ENCODE assay signal across 8 cellular contexts in the genomic region with DNA sequence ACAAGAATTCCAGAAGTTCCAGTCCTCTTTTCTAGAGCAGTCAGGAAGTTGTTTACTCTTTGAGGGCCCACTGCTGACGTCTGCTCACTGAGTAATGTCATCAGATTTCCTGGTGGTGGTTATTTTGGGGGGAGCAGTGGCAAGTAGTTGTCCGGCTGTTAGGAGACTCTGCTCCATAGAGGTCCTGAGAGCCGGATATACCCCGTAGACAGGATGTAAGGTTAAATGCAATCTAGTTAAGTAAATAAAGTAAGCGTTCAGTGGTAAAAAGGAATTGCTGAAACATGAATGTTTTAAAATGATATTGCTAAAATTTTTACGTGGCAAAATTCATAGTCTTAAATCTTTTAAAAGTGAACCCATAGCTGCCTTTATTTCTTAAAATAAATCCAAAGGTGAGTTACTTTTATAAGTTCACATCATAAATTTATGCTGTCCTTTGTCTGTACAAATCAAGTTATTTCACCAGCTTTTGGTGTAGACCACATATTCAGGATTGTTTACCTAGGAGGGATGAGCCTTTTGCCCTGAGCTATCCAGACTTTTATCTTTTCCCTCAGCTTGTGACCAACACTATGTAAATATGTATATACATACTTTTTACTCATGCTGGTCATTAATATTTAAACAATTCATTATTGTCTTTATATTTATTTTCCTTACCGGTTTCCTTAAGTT.
DNase-seq lines count a peak whose midpoint lies in the region; ATAC-seq lines count a peak whose summit lies in the region.

No MANE protein-coding gene starts in this region.

- DNase-seq in NCI-H748 treated with DMSO at 0.1 percent for 48 hours (lab: John Stamatoyannopoulos, UW) (peak; percentile 46), NOMO-1 (lab: John Stamatoyannopoulos, UW; ENCODE audit: unreplicated experiment in 2 of 2) (no peak), GOT3 (lab: John Stamatoyannopoulos, UW) (no peak)
- DNase-seq in natural killer cell treated with Interleukin-12 subunit alpha and Interleukin-12 subunit beta and Interleukin-15 and Interleukin-18, amount 100 ng/mL, for 72 hours (ENCODE audit: low spot score) = no peak
- no peak for DNase-seq in activated naive CD4-positive, alpha-beta T cell treated with anti-CD3 and anti-CD28 coated beads, Interleukin-2, amount 10 ng/mL, durations not matched to agents 7 days and 5 days
- DNase-seq in effector memory CD4-positive, alpha-beta T cell = no peak

- no peaks in the 10 kb centered on the region for H3K27me3 Mint-ChIP-seq in natural killer cell treated with Interleukin-12 subunit alpha and Interleukin-12 subunit beta and Interleukin-15 and Interleukin-18, amount 100 ng/mL, for 72 hours
- no peaks in the 10 kb centered on the region for H3K27me3 Mint-ChIP-seq in activated naive CD4-positive, alpha-beta T cell treated with anti-CD3 and anti-CD28 coated beads, Interleukin-2, amount 10 ng/mL, durations not matched to agents 7 days and 5 days

- H3K4me1 ChIP-seq in endocrine pancreas (ENCODE audit: control insufficient read depth, insufficient read depth, low read length) = peaks cover 14% of the 10 kb centered on the region
- no peaks in the 10 kb centered on the region for H3K4me1 ChIP-seq in effector memory CD4-positive, alpha-beta T cell (ENCODE audit: control insufficient read depth, insufficient read depth, low read length, poor library complexity, severe bottlenecking)

- no peaks in the 10 kb centered on the region for H3K36me3 Mint-ChIP-seq in natural killer cell treated with Interleukin-12 subunit alpha and Interleukin-12 subunit beta and Interleukin-15 and Interleukin-18, amount 100 ng/mL, for 72 hours
- no peaks in the 10 kb centered on the region for H3K36me3 Mint-ChIP-seq in activated naive CD4-positive, alpha-beta T cell treated with anti-CD3 and anti-CD28 coated beads, Interleukin-2, amount 10 ng/mL, durations not matched to agents 7 days and 5 days

- H3K27me3 ChIP-seq in endocrine pancreas (ENCODE audit: control insufficient read depth, insufficient read depth, low read length) = no peaks in the 10 kb centered on the region
- H3K27me3 ChIP-seq in effector memory CD4-positive, alpha-beta T cell (replicated peaks; ENCODE audit: control insufficient read depth, insufficient read depth, low read length, poor library complexity, severe bottlenecking) = no peaks in the 10 kb centered on the region

- H3K4me1 Mint-ChIP-seq in natural killer cell treated with Interleukin-12 subunit alpha and Interleukin-12 subunit beta and Interleukin-15 and Interleukin-18, amount 100 ng/mL, for 72 hours (ENCODE audit: low read depth in 2 of 2) = peaks cover 30 to 31% of the 10 kb centered on the region in 2 donors
- peaks cover 17% of the 10 kb centered on the region for H3K4me1 Mint-ChIP-seq in activated naive CD4-positive, alpha-beta T cell treated with anti-CD3 and anti-CD28 coated beads, Interleukin-2, amount 10 ng/mL, durations not matched to agents 7 days and 5 days

- H3K27ac Mint-ChIP-seq in natural killer cell treated with Interleukin-12 subunit alpha and Interleukin-12 subunit beta and Interleukin-15 and Interleukin-18, amount 100 ng/mL, for 72 hours = no peak overlapping the region
- H3K27ac Mint-ChIP-seq in activated naive CD4-positive, alpha-beta T cell treated with anti-CD3 and anti-CD28 coated beads, Interleukin-2, amount 10 ng/mL, durations not matched to agents 7 days and 5 days = no peak overlapping the region

- CTCF ChIA-PET in activated naive CD4-positive, alpha-beta T cell treated with anti-CD3 and anti-CD28 coated beads, Interleukin-2, amount 10 ng/mL, durations not matched to agents 7 days and 5 days (lab: Charles Lee) = interaction anchor here (1.1 to 3.4 kb wide), 4 partner anchors 9 to 122 kb away, joined by 3 to 9 read pairs (median 4); no protein-coding TSS in a partner anchor

- H3K9me3 ChIP-seq in endocrine pancreas (ENCODE audit: control insufficient read depth, low read length) = no peaks in the 10 kb centered on the region
- H3K9me3 ChIP-seq in effector memory CD4-positive, alpha-beta T cell (ENCODE audit: control insufficient read depth, low read length) = no peaks in the 10 kb centered on the region

- H3K9ac ChIP-seq in endocrine pancreas (ENCODE audit: control insufficient read depth, insufficient read depth, low read length) = peak overlapping the region; percentile 34

- H3K36me3 ChIP-seq in endocrine pancreas (ENCODE audit: control insufficient read depth, insufficient read depth, low read length) = no peaks in the 10 kb centered on the region
- no peaks in the 10 kb centered on the region for H3K36me3 ChIP-seq in effector memory CD4-positive, alpha-beta T cell (ENCODE audit: control insufficient read depth, insufficient read depth, low read length)

- H3K27ac ChIP-seq in effector memory CD4-positive, alpha-beta T cell (ENCODE audit: insufficient read depth, low read length, poor library complexity, severe bottlenecking) = no peak overlapping the region

- peak; percentile 52 for ATAC-seq in GM18502 (IDR thresholded peaks at IDR 0.05; ENCODE audit: poor library complexity, unreplicated experiment)
- ATAC-seq in natural killer cell treated with Interleukin-12 subunit alpha and Interleukin-12 subunit beta and Interleukin-15 and Interleukin-18, amount 100 ng/mL, for 72 hours = peak; percentile 70 to 71

- H3K4me3 ChIP-seq in endocrine pancreas (ENCODE audit: control insufficient read depth, insufficient read depth, low read length) = peak overlapping the region; percentile 68
- no peak overlapping the region for H3K4me3 ChIP-seq in effector memory CD4-positive, alpha-beta T cell (ENCODE audit: insufficient read depth, low read depth, low read length, poor library complexity, severe bottlenecking)

- H3K9me3 Mint-ChIP-seq in natural killer cell treated with Interleukin-12 subunit alpha and Interleukin-12 subunit beta and Interleukin-15 and Interleukin-18, amount 100 ng/mL, for 72 hours = no peaks in the 10 kb centered on the region
- H3K9me3 Mint-ChIP-seq in activated naive CD4-positive, alpha-beta T cell treated with anti-CD3 and anti-CD28 coated beads, Interleukin-2, amount 10 ng/mL, durations not matched to agents 7 days and 5 days = no peaks in the 10 kb centered on the region

- no peak overlapping the region for H3K4me3 Mint-ChIP-seq in natural killer cell treated with Interleukin-12 subunit alpha and Interleukin-12 subunit beta and Interleukin-15 and Interleukin-18, amount 100 ng/mL, for 72 hours
- no peak overlapping the region for H3K4me3 Mint-ChIP-seq in activated naive CD4-positive, alpha-beta T cell treated with anti-CD3 and anti-CD28 coated beads, Interleukin-2, amount 10 ng/mL, durations not matched to agents 7 days and 5 days
